Comparison of ENCODE assay signal across 37 cellular contexts in genomic region chr17:49280061-49280460, GRCh38. TPM values are rescaled to one million over a fixed set of nuclear protein-coding genes. Genes with fewer than 3 reads are reported as not detected.
"Had no signal": no experiment of that assay in that cellular context is flagged by ENCODE, and none has a peak within 500 bp of the region (broad histone marks: within the 10 kb centered on the region; RNA-seq: fewer than 3 reads in every experiment).

No MANE protein-coding gene starts in this region.

- FAIRE-seq: RCC 7860 had no signal

- ATAC-seq: activated CD8-positive, alpha-beta T cell treated with anti-CD3 and anti-CD28 coated beads for 36 hours; activated T-cell treated with anti-CD3 and anti-CD28 coated beads, Interleukin-2, amount 50 U/mL, for 4 hours; PC-3; Right ventricle myocardium inferior; SK-N-SH treated with all-trans-retinoic acid at 6 μM for 48 hours had no signal

- H3K36me3 ChIP-seq: brain microvascular endothelial cell had no signal

- H3K27ac ChIP-seq: brain microvascular endothelial cell, KMS-11, RWPE1, VCaP had no signal

- DNase-seq: activated B cell treated with CpG ODN at 0.5 μM for 24 hours; activated CD4-positive, alpha-beta T cell treated with anti-CD3 and anti-CD28 coated beads for 48 hours; activated CD4-positive, alpha-beta T cell treated with anti-CD3 and anti-CD28 coated beads, Interleukin-2, amount 50 U/mL, for 4 hours; activated CD4-positive, CD25-positive, alpha-beta regulatory T cell treated with anti-CD3 and anti-CD28 coated beads, Interleukin-2, amount 50 U/mL, for 72 hours; activated CD8-positive, alpha-beta T cell treated with anti-CD3 and anti-CD28 coated beads for 36 hours; activated naive CD4-positive, alpha-beta T cell; activated naive CD4-positive, alpha-beta T cell treated with anti-CD3 and anti-CD28 coated beads, Interleukin-2, amount 50 U/mL, for 16 hours; activated naive CD8-positive, alpha-beta T cell treated with anti-CD3 and anti-CD28 coated beads for 36 hours; activated T-cell treated with anti-CD3 and anti-CD28 coated beads for 4 hours; activated T-cell treated with anti-CD3 and anti-CD28 coated beads, Interleukin-2, amount 50 U/mL, for 4 hours; amniotic stem cell; aorta; brain microvascular endothelial cell; MM.1S; MV-4-11; NCI-H1092; NCI-H1436 treated with DMSO at 0.1 percent for 48 hours; NCI-H1694 treated with DMSO at 0.1 percent for 48 hours; NCI-H2029; NCI-H345; NCI-H526; NCI-H748 treated with DMSO at 0.1 percent for 48 hours; NK-92 treated with Interleukin-12 subunit alpha and Interleukin-12 subunit beta, amount 100 ng/mL, for 24 hours; PC-3; SIG-M5; T-helper 1 cell; T-helper 2 cell; T-helper 9 cell had no signal

- H3K27me3 ChIP-seq: brain microvascular endothelial cell had no signal

- H3K9ac ChIP-seq: KMS-11 had no signal

RNA-seq across cellular contexts. Expression of gene PHOSPHO1, which starts 49.5 kb away (rescaled TPM):
- total RNA-seq: activated B cell treated with CpG ODN at 0.5 μM for 24 hours; activated CD8-positive, alpha-beta memory T cell treated with anti-CD3 and anti-CD28 coated beads for 36 hours; activated CD8-positive, alpha-beta T cell treated with anti-CD3 and anti-CD28 coated beads for 36 hours; activated naive CD8-positive, alpha-beta T cell treated with anti-CD3 and anti-CD28 coated beads for 36 hours; activated T-helper 1 cell treated with anti-CD3 and anti-CD28 coated beads, Interleukin-12 subunit alpha, Interleukin-12 subunit beta, Interleukin-2, Interleukin-4 antibody, amounts not matched to agents 30 ng/mL and 10 ng/mL and 1 ng/mL, durations not matched to agents 14 hours and 24 hours and 36 hours; NCI-H460 had no signal
